ENCODE assay signal across 8 cellular contexts in the genomic region with DNA sequence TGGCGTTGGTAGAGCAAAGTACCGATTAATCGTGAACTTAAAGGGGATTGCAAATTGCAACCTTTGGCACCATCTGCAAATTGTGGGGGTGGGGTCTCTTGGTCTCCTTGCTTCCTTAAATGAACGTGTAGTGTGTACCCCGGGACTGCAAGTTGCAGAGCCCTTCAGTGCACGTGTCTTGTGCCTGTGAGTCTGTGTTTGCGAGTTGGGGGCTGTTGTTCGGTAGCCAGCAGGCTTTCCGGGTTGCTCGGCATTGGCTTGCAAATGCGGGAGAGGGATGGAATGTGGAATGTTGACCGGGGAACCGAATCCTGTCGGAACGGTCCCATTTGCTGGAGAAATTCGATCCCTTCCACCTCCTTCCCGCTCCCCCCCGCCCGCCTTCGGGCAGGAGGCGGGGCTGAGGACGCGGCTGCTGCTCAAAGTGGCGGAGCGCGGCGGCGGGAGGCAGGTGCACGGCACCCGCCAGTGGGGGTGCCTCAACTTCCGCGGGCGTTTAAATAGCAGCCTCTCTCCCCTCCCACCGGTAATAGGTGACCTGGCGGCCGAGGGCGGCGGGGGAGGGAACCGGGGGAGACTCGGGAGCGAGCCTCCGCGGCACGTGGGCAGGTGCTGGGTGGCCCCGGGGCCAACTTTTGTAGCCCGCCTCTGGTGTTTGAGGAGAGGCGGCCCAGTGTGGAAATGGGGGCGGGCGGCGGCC. TPM values are rescaled to one million over a fixed set of nuclear protein-coding genes. Genes with fewer than 3 reads are reported as not detected.
DNase-seq lines count a peak whose midpoint lies in the region; ATAC-seq and TF ChIP-seq lines count a peak whose summit lies in the region.

No MANE protein-coding gene starts in this region.

- H3K27ac Mint-ChIP-seq in CD14-positive monocyte: peak overlapping the region in 6 of 7 donors; percentile 26 to 91 (median 72)
- H3K27ac Mint-ChIP-seq in activated CD4-positive, alpha-beta memory T cell treated with anti-CD3 and anti-CD28 coated beads, Interleukin-2, amount 10 ng/mL, durations not matched to agents 7 days and 5 days: peak overlapping the region; percentile 99

- H3K9me3 ChIP-seq in duodenal mucosa (ENCODE audit: control insufficient read depth in 1 of 2, low read length in 2 of 2): no peaks in the 10 kb centered on the region

- peak overlapping the region; percentile 97 to 99 for H3K4me3 Mint-ChIP-seq in CD14-positive monocyte
- H3K4me3 Mint-ChIP-seq in activated CD4-positive, alpha-beta memory T cell treated with anti-CD3 and anti-CD28 coated beads, Interleukin-2, amount 10 ng/mL, durations not matched to agents 7 days and 5 days: peak overlapping the region; percentile 96

- H3K4me3 ChIP-seq in duodenal mucosa (ENCODE audit: low read depth in 1 of 2, low read length in 2 of 2) (peak overlapping the region; percentile 80 to 81), lower leg skin (ENCODE audit: low read depth, poor library complexity, severe bottlenecking) (peak overlapping the region; percentile 87)

- WGBS in lower leg skin, 2 donors: 0% methylated on average over 26 to 37 of the region's 50 CpGs

- H3K27ac ChIP-seq in duodenal mucosa (ENCODE audit: low read depth, low read length): peak overlapping the region; percentile 64

- H3K27me3 Mint-ChIP-seq in CD14-positive monocyte (ENCODE audit: low read depth in 3 of 3): no peaks in the 10 kb centered on the region
- H3K27me3 Mint-ChIP-seq in activated CD4-positive, alpha-beta memory T cell treated with anti-CD3 and anti-CD28 coated beads, Interleukin-2, amount 10 ng/mL, durations not matched to agents 7 days and 5 days: no peaks in the 10 kb centered on the region

- TF ChIP-seq CTCF in CD14-positive monocyte (IDR thresholded peaks at IDR 0.05) (no peak), lower leg skin (IDR thresholded peaks at IDR 0.05) (no peak)

- no peaks in the 10 kb centered on the region for H3K27me3 ChIP-seq in duodenal mucosa (ENCODE audit: control insufficient read depth in 1 of 2, insufficient read depth in 2 of 2, low read length in 2 of 2)

- TF ChIP-seq POLR2A in lower leg skin (IDR thresholded peaks at IDR 0.05): no peak

- DNase-seq in CD14-positive monocyte (ENCODE audit: low spot score) (no peak), NCI-H748 treated with DMSO at 0.1 percent for 48 hours (lab: John Stamatoyannopoulos, UW) (peak; percentile 48), lower leg skin (ENCODE audit: low spot score in 2 of 2) (peak; percentile 70 to 94)
- peak; percentile 86 for DNase-seq in activated CD4-positive, alpha-beta memory T cell treated with anti-CD3 and anti-CD28 coated beads, Interleukin-2, amount 10 ng/mL, durations not matched to agents 7 days and 5 days
- DNase-seq in stimulated activated CD4-positive, alpha-beta T cell treated with anti-CD3 and anti-CD28 coated beads, Interleukin-4, amount 100 ng/mL, for 48 hours (ENCODE audit: low read depth in 2 of 2): peak; percentile 70 to 71

- peak; percentile 45 for ATAC-seq in GM19397 (IDR thresholded peaks at IDR 0.05; ENCODE audit: unreplicated experiment)
- ATAC-seq in HG03558 (IDR thresholded peaks at IDR 0.05; ENCODE audit: extremely low read depth, unreplicated experiment): peak; percentile 27

- peaks cover 0 to 6% (median 3%) of the 10 kb centered on the region in 7 donors for H3K9me3 Mint-ChIP-seq in CD14-positive monocyte
- H3K9me3 Mint-ChIP-seq in activated CD4-positive, alpha-beta memory T cell treated with anti-CD3 and anti-CD28 coated beads, Interleukin-2, amount 10 ng/mL, durations not matched to agents 7 days and 5 days: no peaks in the 10 kb centered on the region

- no peaks in the 10 kb centered on the region for H3K36me3 Mint-ChIP-seq in CD14-positive monocyte
- peaks cover under 1% of the 10 kb centered on the region for H3K36me3 Mint-ChIP-seq in activated CD4-positive, alpha-beta memory T cell treated with anti-CD3 and anti-CD28 coated beads, Interleukin-2, amount 10 ng/mL, durations not matched to agents 7 days and 5 days (ENCODE audit: low read depth)

- peaks cover 4 to 19% of the 10 kb centered on the region in 2 donors for H3K4me1 ChIP-seq in duodenal mucosa (ENCODE audit: control insufficient read depth in 1 of 2, insufficient read depth in 2 of 2, low read length in 2 of 2)

- intact Hi-C loops in CD14-positive monocyte (cut with micrococcal nuclease) (loop anchor here (5.0 to 10.0 kb wide), 2 partner anchors 284 to 524 kb away; a partner anchor contains a TSS), lower leg skin (cut with DNase I; ENCODE audit: low total_unique reads) (no loop called here)

- POLR2A ChIA-PET in activated CD4-positive, alpha-beta memory T cell treated with anti-CD3 and anti-CD28 coated beads, Interleukin-2, amount 10 ng/mL, durations not matched to agents 7 days and 5 days (lab: Charles Lee): interaction anchor here (0.7 to 4.6 kb wide), 17 partner anchors 7 to 930 kb away, joined by 3 to 140 read pairs (median 6); a partner anchor contains a TSS

- CTCF ChIA-PET in activated CD4-positive, alpha-beta memory T cell treated with anti-CD3 and anti-CD28 coated beads, Interleukin-2, amount 10 ng/mL, durations not matched to agents 7 days and 5 days (lab: Charles Lee): interaction anchor here (1.4 to 2.0 kb wide), 4 partner anchors 9 to 282 kb away, joined by 5 to 16 read pairs (median 6); a partner anchor contains a TSS

- peak overlapping the region; percentile 76 to 88 for H3K9ac ChIP-seq in duodenal mucosa (ENCODE audit: low read depth in 1 of 2, low read length in 2 of 2)

- no peaks in the 10 kb centered on the region for H3K36me3 ChIP-seq in duodenal mucosa (ENCODE audit: control insufficient read depth in 1 of 2, insufficient read depth in 2 of 2, low read length in 2 of 2)

- peaks cover 25% of the 10 kb centered on the region for H3K4me1 Mint-ChIP-seq in CD14-positive monocyte
- peaks cover 29% of the 10 kb centered on the region for H3K4me1 Mint-ChIP-seq in activated CD4-positive, alpha-beta memory T cell treated with anti-CD3 and anti-CD28 coated beads, Interleukin-2, amount 10 ng/mL, durations not matched to agents 7 days and 5 days

RNA-seq across cellular contexts. Expression of a gene that starts 1.5 kb away (rescaled TPM):
- polyA plus RNA-seq in CD14-positive monocyte: 10 to 100 TPM in 1 of 2 donors, 1 to 10 TPM in 1; 7.3 to 12.8 TPM
- 10 to 100 TPM; 29.6 to 32.7 TPM for total RNA-seq in activated CD4-positive, alpha-beta memory T cell treated with anti-CD3 and anti-CD28 coated beads, Interleukin-2, amount 10 ng/mL, durations not matched to agents 7 days and 5 days
- 10 to 100 TPM; 13.5 to 36.7 (median 19.6) TPM for total RNA-seq in lower leg skin
